In genomic region chr10:82622478-82622877, GRCh38 we compare ENCODE assay signal across 26 cellular contexts.
DNase-seq lines count a peak whose midpoint lies in the region; ATAC-seq, FAIRE-seq and TF ChIP-seq lines count a peak whose summit lies in the region.
"Had no signal": no experiment of that assay in that cellular context is flagged by ENCODE, and none has a peak within 500 bp of the region (broad histone marks: within the 10 kb centered on the region; RNA-seq: fewer than 3 reads in every experiment).

No MANE protein-coding gene starts in this region.

- no peak overlapping the region for H3K9ac ChIP-seq in mesendoderm (ENCODE audit: low read length)
- H3K9ac ChIP-seq: BLaER1 had no signal

- no peak overlapping the region for H3K27ac ChIP-seq in left ventricle myocardium inferior (replicated peaks)
- no peak overlapping the region for H3K27ac ChIP-seq in mesendoderm (ENCODE audit: low read depth, low read length)
- H3K27ac ChIP-seq: BLaER1 had no signal

- H2BK5ac ChIP-seq in mesendoderm (ENCODE audit: low read length): no peak overlapping the region

- no peak for FAIRE-seq in urothelium cell line (lab: Jason Lieb, UNC)
- FAIRE-seq: A204.1, GM12878, GM12892, GM18507, GM19239 had no signal

- DNase-seq in Right ventricle myocardium superior (no peak), left ventricle myocardium inferior (no peak), NCI-H446 treated with DMSO at 0.1 percent for 48 hours (lab: John Stamatoyannopoulos, UW) (peak; percentile 46), mesendoderm (no peak), urothelium cell line (ENCODE audit: low spot score) (no peak)
- DNase-seq: 8988T; ACHN; BE2C; C1 segment of cervical spinal cord; CD4-positive, alpha-beta memory T cell; CD4-positive, CD25-positive, alpha-beta regulatory T cell; CD8-positive, alpha-beta memory T cell; COR-L47; DMS 273 treated with DMSO at 0.1 percent for 48 hours; DMS153; DMS53; DMS79; DND-41; EL; GDM1 had no signal

- no CpG with 5 or more reads among the region's 5 CpGs for WGBS in mesendoderm (ENCODE audit: extremely low coverage, insufficient coverage, low lambda C conversion rate)

- no peak overlapping the region for H3K23ac ChIP-seq in mesendoderm (ENCODE audit: low read length)

- no peaks in the 10 kb centered on the region for H3K79me1 ChIP-seq in mesendoderm (ENCODE audit: low read length)

- H3K18ac ChIP-seq in mesendoderm (ENCODE audit: low read length): no peak overlapping the region

- no peak overlapping the region for H4K5ac ChIP-seq in mesendoderm (ENCODE audit: low read length)

- no peak overlapping the region for H2AK5ac ChIP-seq in mesendoderm (ENCODE audit: low read length)

- no peaks in the 10 kb centered on the region for H3K36me3 ChIP-seq in left ventricle myocardium inferior
- H3K36me3 ChIP-seq in mesendoderm (ENCODE audit: control insufficient read depth, insufficient read depth, low read length): no peaks in the 10 kb centered on the region
- H3K36me3 ChIP-seq: BE2C had no signal

- H3K9me3 ChIP-seq in left ventricle myocardium inferior (replicated peaks): peaks cover 3% of the 10 kb centered on the region
- H3K9me3 ChIP-seq: BE2C had no signal

- no peak overlapping the region for H3K4ac ChIP-seq in mesendoderm (ENCODE audit: low read depth, low read length)

- H3K4me1 ChIP-seq in left ventricle myocardium inferior: no peaks in the 10 kb centered on the region
- H3K4me1 ChIP-seq in mesendoderm (ENCODE audit: control insufficient read depth, low read depth, low read length): no peaks in the 10 kb centered on the region

- H3K4me2 ChIP-seq in mesendoderm (ENCODE audit: low read length): no peak overlapping the region
- H3K4me2 ChIP-seq: BLaER1 had no signal

- H3K56ac ChIP-seq in mesendoderm (ENCODE audit: low read length): no peak overlapping the region

- no peaks in the 10 kb centered on the region for H3K27me3 ChIP-seq in left ventricle myocardium inferior (ENCODE audit: low read depth)
- no peaks in the 10 kb centered on the region for H3K27me3 ChIP-seq in mesendoderm (ENCODE audit: insufficient read depth, low read length, poor library complexity)
- H3K27me3 ChIP-seq: BE2C, BLaER1 had no signal

- H3K79me2 ChIP-seq in mesendoderm (ENCODE audit: control insufficient read depth, insufficient read depth, low read length): no peaks in the 10 kb centered on the region

- H4K8ac ChIP-seq in mesendoderm (ENCODE audit: low read depth, low read length): no peak overlapping the region

- intact Hi-C loops in Right ventricle myocardium superior (cut with DNase I) (no loop called here), left ventricle myocardium inferior (cut with micrococcal nuclease) (no loop called here)

- no peak for TF ChIP-seq CTCF in left ventricle myocardium inferior (IDR thresholded peaks at IDR 0.05; ENCODE audit: borderline replicate concordance)

- H2BK120ac ChIP-seq in mesendoderm (ENCODE audit: low read depth, low read length): peak overlapping the region; percentile 45

- no peak overlapping the region for H2BK15ac ChIP-seq in mesendoderm (replicated peaks; ENCODE audit: low read depth)

- peak; percentile 55 for ATAC-seq in Right ventricle myocardium superior (ENCODE audit: poor library complexity)
- ATAC-seq: GM12878 had no signal

- H3K4me3 ChIP-seq in left ventricle myocardium inferior: no peak overlapping the region
- H3K4me3 ChIP-seq in mesendoderm (ENCODE audit: low read length): no peak overlapping the region
- H3K4me3 ChIP-seq: BLaER1, GM12878 had no signal
